ENCODE assay signal across 8 cellular contexts in genomic region chr1:206356310-206356709, GRCh38.
DNase-seq lines count a peak whose midpoint lies in the region; ATAC-seq and FAIRE-seq lines count a peak whose summit lies in the region.
"Not testable (repeated sequence)": the region's sequence is repeated elsewhere in the genome, so short reads cannot be mapped to it uniquely, and the experiment has no call there.

No MANE protein-coding gene starts in this region.

- DNase-seq in GM04503 (ENCODE audit: low read depth) (peak; percentile 4), H4 (ENCODE audit: low spot score) (peak; percentile 2), dedifferentiated amniotic fluid mesenchymal stem cell (ENCODE audit: extremely low spot score) (peak; percentile 14), iris pigment epithelial cell (ENCODE audit: low read depth) (peak; percentile 61)
- DNase-seq in HTR-8/SVneo (ENCODE audit: insufficient read length, low spot score) = not testable (repeated sequence)
- peak; percentile 4 for DNase-seq in stimulated activated CD4-positive, alpha-beta T cell treated with anti-CD3 and anti-CD28 coated beads, Interleukin-4, amount 100 ng/mL, for 24 hours

- FAIRE-seq in HTR-8/SVneo (lab: Jason Lieb, UNC) = peak; percentile 79

- peak; percentile 76 for ATAC-seq in SK-N-SH treated with all-trans-retinoic acid at 6 μM for 48 hours
- ATAC-seq in activated T-helper 17 cell treated with anti-CD3 and anti-CD28 coated beads, Interleukin-2, amount 50 U/mL, for 72 hours (replicated peaks) = peak; percentile 86

- not testable (repeated sequence) for H3K4me3 Mint-ChIP-seq in activated T-helper 17 cell treated with anti-CD3 and anti-CD28 coated beads, Interleukin-2, amount 50 U/mL, for 72 hours

- peak overlapping the region; percentile 81 for H3K27ac Mint-ChIP-seq in activated T-helper 17 cell treated with anti-CD3 and anti-CD28 coated beads, Interleukin-2, amount 50 U/mL, for 72 hours

- H3K27me3 Mint-ChIP-seq in activated T-helper 17 cell treated with anti-CD3 and anti-CD28 coated beads, Interleukin-2, amount 50 U/mL, for 72 hours = not testable (repeated sequence)

- not testable (repeated sequence) for H3K9me3 Mint-ChIP-seq in activated T-helper 17 cell treated with anti-CD3 and anti-CD28 coated beads, Interleukin-2, amount 50 U/mL, for 72 hours

- H3K4me1 Mint-ChIP-seq in activated T-helper 17 cell treated with anti-CD3 and anti-CD28 coated beads, Interleukin-2, amount 50 U/mL, for 72 hours = not testable (repeated sequence)

- not testable (repeated sequence) for H3K36me3 Mint-ChIP-seq in activated T-helper 17 cell treated with anti-CD3 and anti-CD28 coated beads, Interleukin-2, amount 50 U/mL, for 72 hours (ENCODE audit: low read depth)
